In genomic region chr3:134487406-134487805, GRCh38 we compare ENCODE assay signal across 1 cellular context.
TF ChIP-seq lines count a peak whose summit lies in the region.

No MANE protein-coding gene starts in this region.

TF ChIP-seq in SK-N-SH treated with all-trans-retinoic acid at 6 μM for 48 hours, 23 proteins besides CTCF, POLR2A, EP300 and RAD21 (continued from another document):
- TF ChIP-seq POU6F1 (CRISPR knock-in tag; IDR thresholded peaks at IDR 0.05; ENCODE audit: borderline replicate concordance, low read depth) (no peak), CSDC2 (CRISPR knock-in tag; IDR thresholded peaks at IDR 0.05) (no peak), TOX (CRISPR knock-in tag; IDR thresholded peaks at IDR 0.05; ENCODE audit: borderline replicate concordance) (no peak)
